Comparison of ENCODE assay signal across 35 cellular contexts in genomic region chr12:48823281-48823680, GRCh38.
"Had no signal": no experiment of that assay in that cellular context is flagged by ENCODE, and none has a peak within 500 bp of the region (broad histone marks: within the 10 kb centered on the region; RNA-seq: fewer than 3 reads in every experiment).

No MANE protein-coding gene starts in this region.

- H3K4me3 Mint-ChIP-seq: activated B cell treated with CpG ODN at 0.5 μM for 24 hours; activated CD4-positive, alpha-beta memory T cell treated with anti-CD3 and anti-CD28 coated beads for 36 hours; activated CD4-positive, alpha-beta T cell treated with anti-CD3 and anti-CD28 coated beads for 36 hours; activated CD4-positive, alpha-beta T cell treated with anti-CD3 and anti-CD28 coated beads, Interleukin-2, amount 10 ng/mL, durations not matched to agents 24 days and 14 days; activated CD8-positive, alpha-beta memory T cell treated with anti-CD3 and anti-CD28 coated beads, Interleukin-2, amount 10 ng/mL, durations not matched to agents 7 days and 5 days; activated CD8-positive, alpha-beta T cell treated with anti-CD3 and anti-CD28 coated beads, Interleukin-2, amount 10 ng/mL, durations not matched to agents 7 days and 5 days; activated naive CD4-positive, alpha-beta T cell treated with anti-CD3 and anti-CD28 coated beads for 36 hours; activated naive CD4-positive, alpha-beta T cell treated with anti-CD3 and anti-CD28 coated beads, Interleukin-2, amount 50 U/mL, for 24 hours; activated naive CD8-positive, alpha-beta T cell treated with anti-CD3 and anti-CD28 coated beads for 36 hours; activated naive CD8-positive, alpha-beta T cell treated with anti-CD3 and anti-CD28 coated beads, Interleukin-2, amount 50 U/mL, for 24 hours; dendritic cell treated with granulocyte-macrophage colony-stimulating factor and Interleukin-4, amounts not matched to agents 40 ng/mL and 50 ng/mL, for 4 days; T-helper 1 cell treated with Interleukin-12 subunit alpha and Interleukin-12 subunit beta and Interleukin-4 antibody, amounts not matched to agents 30 μg/mL and 1 μg/mL, for 36 hours; T-helper 2 cell treated with Interferon-gamma antibody and Interleukin-4, amounts not matched to agents 5 μg/mL and 100 μg/mL, for 36 hours had no signal

- H3K4me3 ChIP-seq: adrenal gland, body of pancreas, breast epithelium, cardiac muscle cell, coronary artery, esophagus muscularis mucosa, gastrocnemius medialis, heart left ventricle had no signal

- ATAC-seq: activated CD8-positive, alpha-beta T cell treated with anti-CD3 and anti-CD28 coated beads, Interleukin-2, amount 10 ng/mL, durations not matched to agents 7 days and 5 days; activated naive CD8-positive, alpha-beta T cell treated with anti-CD3 and anti-CD28 coated beads, Interleukin-2, amount 50 U/mL, for 24 hours; body of pancreas; gastrocnemius medialis; heart left ventricle had no signal

- H3K27me3 Mint-ChIP-seq: activated B cell treated with CpG ODN at 0.5 μM for 24 hours; activated CD4-positive, alpha-beta memory T cell treated with anti-CD3 and anti-CD28 coated beads for 36 hours; activated CD4-positive, alpha-beta T cell treated with anti-CD3 and anti-CD28 coated beads for 36 hours; activated naive CD4-positive, alpha-beta T cell treated with anti-CD3 and anti-CD28 coated beads, Interleukin-2, amount 50 U/mL, for 24 hours; activated naive CD8-positive, alpha-beta T cell treated with anti-CD3 and anti-CD28 coated beads for 36 hours had no signal

- H3K27ac Mint-ChIP-seq: activated B cell treated with CpG ODN at 0.5 μM for 24 hours; activated CD4-positive, alpha-beta memory T cell treated with anti-CD3 and anti-CD28 coated beads for 36 hours; activated CD4-positive, alpha-beta T cell treated with anti-CD3 and anti-CD28 coated beads for 36 hours; activated CD4-positive, alpha-beta T cell treated with anti-CD3 and anti-CD28 coated beads, Interleukin-2, amount 10 ng/mL, durations not matched to agents 24 days and 14 days; activated CD8-positive, alpha-beta memory T cell treated with anti-CD3 and anti-CD28 coated beads, Interleukin-2, amount 10 ng/mL, durations not matched to agents 7 days and 5 days; activated CD8-positive, alpha-beta T cell treated with anti-CD3 and anti-CD28 coated beads, Interleukin-2, amount 10 ng/mL, durations not matched to agents 7 days and 5 days; activated naive CD4-positive, alpha-beta T cell treated with anti-CD3 and anti-CD28 coated beads for 36 hours; activated naive CD4-positive, alpha-beta T cell treated with anti-CD3 and anti-CD28 coated beads, Interleukin-2, amount 50 U/mL, for 24 hours; activated naive CD8-positive, alpha-beta T cell treated with anti-CD3 and anti-CD28 coated beads for 36 hours; activated naive CD8-positive, alpha-beta T cell treated with anti-CD3 and anti-CD28 coated beads, Interleukin-2, amount 50 U/mL, for 24 hours; activated T-helper 2 cell treated with anti-CD3 and anti-CD28 coated beads, Interferon-gamma antibody, Interleukin-2, Interleukin-4, amounts not matched to agents 10 μg/mL and 5 μg/mL and 100 μg/mL, durations not matched to agents 14 hours and 24 hours and 36 hours; dendritic cell treated with granulocyte-macrophage colony-stimulating factor and Interleukin-4, amounts not matched to agents 40 ng/mL and 50 ng/mL, for 4 days; T-helper 1 cell treated with Interleukin-12 subunit alpha and Interleukin-12 subunit beta and Interleukin-4 antibody, amounts not matched to agents 30 μg/mL and 1 μg/mL, for 36 hours; T-helper 2 cell treated with Interferon-gamma antibody and Interleukin-4, amounts not matched to agents 5 μg/mL and 100 μg/mL, for 36 hours had no signal

- H3K36me3 Mint-ChIP-seq: activated CD4-positive, alpha-beta memory T cell treated with anti-CD3 and anti-CD28 coated beads for 36 hours; activated CD8-positive, alpha-beta memory T cell treated with anti-CD3 and anti-CD28 coated beads, Interleukin-2, amount 10 ng/mL, durations not matched to agents 7 days and 5 days; activated naive CD4-positive, alpha-beta T cell treated with anti-CD3 and anti-CD28 coated beads, Interleukin-2, amount 50 U/mL, for 24 hours; activated naive CD8-positive, alpha-beta T cell treated with anti-CD3 and anti-CD28 coated beads for 36 hours had no signal

- H3K9me3 ChIP-seq: adrenal gland, body of pancreas, breast epithelium, esophagus muscularis mucosa, gastrocnemius medialis, heart left ventricle had no signal

- H3K9me3 Mint-ChIP-seq: activated B cell treated with CpG ODN at 0.5 μM for 24 hours; activated CD4-positive, alpha-beta memory T cell treated with anti-CD3 and anti-CD28 coated beads for 36 hours; activated CD4-positive, alpha-beta T cell treated with anti-CD3 and anti-CD28 coated beads, Interleukin-2, amount 10 ng/mL, durations not matched to agents 24 days and 14 days; activated naive CD4-positive, alpha-beta T cell treated with anti-CD3 and anti-CD28 coated beads for 36 hours; activated naive CD4-positive, alpha-beta T cell treated with anti-CD3 and anti-CD28 coated beads, Interleukin-2, amount 50 U/mL, for 24 hours; activated naive CD8-positive, alpha-beta T cell treated with anti-CD3 and anti-CD28 coated beads for 36 hours; activated naive CD8-positive, alpha-beta T cell treated with anti-CD3 and anti-CD28 coated beads, Interleukin-2, amount 50 U/mL, for 24 hours; activated T-helper 2 cell treated with anti-CD3 and anti-CD28 coated beads, Interferon-gamma antibody, Interleukin-2, Interleukin-4, amounts not matched to agents 10 μg/mL and 5 μg/mL and 100 μg/mL, durations not matched to agents 14 hours and 24 hours and 36 hours; dendritic cell treated with granulocyte-macrophage colony-stimulating factor and Interleukin-4, amounts not matched to agents 40 ng/mL and 50 ng/mL, for 4 days; T-helper 1 cell treated with Interleukin-12 subunit alpha and Interleukin-12 subunit beta and Interleukin-4 antibody, amounts not matched to agents 30 μg/mL and 1 μg/mL, for 36 hours; T-helper 2 cell treated with Interferon-gamma antibody and Interleukin-4, amounts not matched to agents 5 μg/mL and 100 μg/mL, for 36 hours had no signal

- H3K27me3 ChIP-seq: adrenal gland, body of pancreas, breast epithelium, cardiac muscle cell, dorsolateral prefrontal cortex, esophagus muscularis mucosa, foreskin keratinocyte, heart left ventricle had no signal

- H3K4me1 Mint-ChIP-seq: activated CD4-positive, alpha-beta T cell treated with anti-CD3 and anti-CD28 coated beads for 36 hours had no signal

- DNase-seq: activated B cell treated with CpG ODN at 0.5 μM for 24 hours; activated CD4-positive, alpha-beta memory T cell treated with anti-CD3 and anti-CD28 coated beads for 36 hours; activated CD4-positive, alpha-beta T cell treated with anti-CD3 and anti-CD28 coated beads for 36 hours; activated CD4-positive, alpha-beta T cell treated with anti-CD3 and anti-CD28 coated beads, Interleukin-2, amount 10 ng/mL, durations not matched to agents 24 days and 14 days; activated CD8-positive, alpha-beta memory T cell treated with anti-CD3 and anti-CD28 coated beads, Interleukin-2, amount 10 ng/mL, durations not matched to agents 7 days and 5 days; activated CD8-positive, alpha-beta memory T cell treated with anti-CD3 and anti-CD28 coated beads, Interleukin-2, amount 50 U/mL, for 4 hours; activated CD8-positive, alpha-beta T cell treated with anti-CD3 and anti-CD28 coated beads, Interleukin-2, amount 10 ng/mL, durations not matched to agents 7 days and 5 days; activated naive CD4-positive, alpha-beta T cell treated with anti-CD3 and anti-CD28 coated beads for 36 hours; activated naive CD8-positive, alpha-beta T cell treated with anti-CD3 and anti-CD28 coated beads for 36 hours; activated naive CD8-positive, alpha-beta T cell treated with anti-CD3 and anti-CD28 coated beads, Interleukin-2, amount 50 U/mL, for 24 hours; activated T-cell treated with anti-CD3 and anti-CD28 coated beads, Interleukin-2, amount 50 U/mL, for 1 hour; adrenal gland; amygdala; aorta; body of pancreas; central memory CD4-positive, alpha-beta T cell; dorsolateral prefrontal cortex; effector memory CD4-positive, alpha-beta T cell; erythroblast; foreskin keratinocyte; gastrocnemius medialis; glutamatergic neuron; heart left ventricle; hypothalamus; T1000; WERI-Rb-1 had no signal

- H3K27ac ChIP-seq: adrenal gland, body of pancreas, breast epithelium, cardiac muscle cell, coronary artery, esophagus muscularis mucosa, foreskin keratinocyte, gastrocnemius medialis, heart left ventricle, WERI-Rb-1 had no signal

- H3K4me1 ChIP-seq: breast epithelium, foreskin keratinocyte had no signal

- H3K36me3 ChIP-seq: breast epithelium had no signal
